Comparison of ENCODE assay signal across 15 cellular contexts in genomic region chr5:6181147-6181729, GRCh38.
"Had no signal": no experiment of that assay in that cellular context is flagged by ENCODE, and none has a peak within 500 bp of the region (broad histone marks: within the 10 kb centered on the region; RNA-seq: fewer than 3 reads in every experiment).

No MANE protein-coding gene starts in this region.

- DNase-seq: activated CD4-positive, alpha-beta T cell treated with anti-CD3 and anti-CD28 coated beads for 48 hours; activated CD8-positive, alpha-beta memory T cell treated with anti-CD3 and anti-CD28 coated beads, Interleukin-2, amount 50 U/mL, for 48 hours; activated CD8-positive, alpha-beta T cell treated with anti-CD3 and anti-CD28 coated beads, Interleukin-2, amount 10 ng/mL, durations not matched to agents 7 days and 5 days; activated naive CD8-positive, alpha-beta T cell treated with anti-CD3 and anti-CD28 coated beads, Interleukin-2, amount 10 ng/mL, durations not matched to agents 7 days and 5 days; foreskin keratinocyte; head of caudate nucleus; kidney; left ventricle myocardium superior; mesenchymal stem cell; pancreas; stimulated activated CD4-positive, alpha-beta T cell treated with anti-CD3 and anti-CD28 coated beads, Interleukin-4, amount 100 ng/mL, for 1 hour; stimulated activated CD8-positive, alpha-beta memory T cell treated with anti-CD3 and anti-CD28 coated beads, Interleukin-4, amount 100 ng/mL, for 48 hours; testis had no signal

- H3K4me1 Mint-ChIP-seq: activated naive CD8-positive, alpha-beta T cell treated with anti-CD3 and anti-CD28 coated beads, Interleukin-2, amount 10 ng/mL, durations not matched to agents 7 days and 5 days had no signal

- H3K9me3 Mint-ChIP-seq: activated naive CD8-positive, alpha-beta T cell treated with anti-CD3 and anti-CD28 coated beads, Interleukin-2, amount 10 ng/mL, durations not matched to agents 7 days and 5 days had no signal

- H3K36me3 ChIP-seq: ascending aorta, pancreas had no signal

- H3K27ac Mint-ChIP-seq: activated CD8-positive, alpha-beta T cell treated with anti-CD3 and anti-CD28 coated beads, Interleukin-2, amount 10 ng/mL, durations not matched to agents 7 days and 5 days; activated naive CD8-positive, alpha-beta T cell treated with anti-CD3 and anti-CD28 coated beads, Interleukin-2, amount 10 ng/mL, durations not matched to agents 7 days and 5 days; stimulated activated naive CD8-positive, alpha-beta T cell treated with anti-CD3 and anti-CD28 coated beads, Interleukin-15, Interleukin-2, amounts not matched to agents 100 ng/mL and 50 ng/mL, for 24 hours had no signal

- H3K27me3 Mint-ChIP-seq: activated naive CD8-positive, alpha-beta T cell treated with anti-CD3 and anti-CD28 coated beads, Interleukin-2, amount 10 ng/mL, durations not matched to agents 7 days and 5 days had no signal

- H3K9me3 ChIP-seq: ascending aorta, pancreas, testis had no signal

- H3K27me3 ChIP-seq: ascending aorta, foreskin keratinocyte, pancreas, testis had no signal

- H3K27ac ChIP-seq: ascending aorta, foreskin keratinocyte, pancreas, testis had no signal

- H3K4me3 ChIP-seq: ascending aorta, pancreas, testis had no signal

- H3K4me3 Mint-ChIP-seq: activated CD8-positive, alpha-beta T cell treated with anti-CD3 and anti-CD28 coated beads, Interleukin-2, amount 10 ng/mL, durations not matched to agents 7 days and 5 days; activated naive CD8-positive, alpha-beta T cell treated with anti-CD3 and anti-CD28 coated beads, Interleukin-2, amount 10 ng/mL, durations not matched to agents 7 days and 5 days; stimulated activated naive CD8-positive, alpha-beta T cell treated with anti-CD3 and anti-CD28 coated beads, Interleukin-15, Interleukin-2, amounts not matched to agents 100 ng/mL and 50 ng/mL, for 24 hours had no signal

- ATAC-seq: activated CD8-positive, alpha-beta T cell treated with anti-CD3 and anti-CD28 coated beads, Interleukin-2, amount 10 ng/mL, durations not matched to agents 7 days and 5 days; foreskin keratinocyte; left ventricle myocardium superior; pancreas had no signal

- H3K4me1 ChIP-seq: ascending aorta, foreskin keratinocyte, pancreas, testis had no signal
